Comparison of ENCODE assay signal across 37 cellular contexts in the genomic region with DNA sequence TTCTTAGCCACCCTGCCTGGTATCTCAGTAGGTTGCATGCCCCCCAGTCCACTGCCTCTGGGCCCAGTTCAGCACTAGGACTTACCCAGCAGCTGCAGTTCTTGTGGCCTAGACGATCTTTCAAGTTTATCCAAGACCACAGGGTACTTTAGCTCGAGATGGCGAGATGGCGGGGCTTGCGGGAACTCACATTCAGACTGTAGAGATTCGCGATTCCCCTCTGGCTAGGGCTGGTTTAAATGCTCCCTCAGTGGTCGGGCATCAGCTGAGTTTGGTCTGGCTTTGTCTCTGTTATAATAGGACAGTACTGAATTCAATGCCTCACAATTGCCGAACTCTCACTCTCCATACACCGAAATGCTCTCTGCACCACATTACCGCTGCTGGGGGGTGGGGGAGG. TPM values are rescaled to one million over a fixed set of nuclear protein-coding genes. Genes with fewer than 3 reads are reported as not detected.
"Had no signal": no experiment of that assay in that cellular context is flagged by ENCODE, and none has a peak within 500 bp of the region (broad histone marks: within the 10 kb centered on the region; RNA-seq: fewer than 3 reads in every experiment).

No MANE protein-coding gene starts in this region.

- H3K9me3 ChIP-seq: esophagus squamous epithelium, gastroesophageal sphincter, heart right ventricle had no signal

- H3K27me3 ChIP-seq: brain microvascular endothelial cell had no signal

- H3K9me3 Mint-ChIP-seq: central memory CD8-positive, alpha-beta T cell had no signal

- H3K4me1 ChIP-seq: esophagus squamous epithelium, gastroesophageal sphincter, heart right ventricle had no signal

- ATAC-seq: activated CD8-positive, alpha-beta T cell treated with anti-CD3 and anti-CD28 coated beads for 36 hours; activated T-cell treated with anti-CD3 and anti-CD28 coated beads, Interleukin-2, amount 50 U/mL, for 4 hours; activated T-helper 17 cell treated with anti-CD3 and anti-CD28 coated beads, Interleukin-2, amount 50 U/mL, for 72 hours; gastroesophageal sphincter; heart right ventricle; T-helper 17 cell had no signal

- H3K4me3 ChIP-seq: coronary artery, dorsolateral prefrontal cortex, esophagus squamous epithelium, gastroesophageal sphincter, heart right ventricle had no signal

- H3K27ac Mint-ChIP-seq: activated CD8-positive, alpha-beta T cell treated with anti-CD3 and anti-CD28 coated beads for 36 hours; activated naive CD8-positive, alpha-beta T cell; activated T-helper 17 cell treated with anti-CD3 and anti-CD28 coated beads, Interleukin-2, amount 50 U/mL, for 72 hours; dendritic cell treated with granulocyte-macrophage colony-stimulating factor and Interleukin-4, amounts not matched to agents 40 ng/mL and 50 ng/mL, for 4 days; T-helper 17 cell; T-helper 2 cell treated with Interferon-gamma antibody and Interleukin-4, amounts not matched to agents 5 μg/mL and 100 μg/mL, for 36 hours had no signal

- FAIRE-seq: astrocyte, bronchial epithelial cell had no signal

- H3K27ac ChIP-seq: brain microvascular endothelial cell, coronary artery, dorsolateral prefrontal cortex, esophagus squamous epithelium, gastroesophageal sphincter, heart right ventricle, WERI-Rb-1 had no signal

- DNase-seq: activated CD4-positive, alpha-beta T cell treated with anti-CD3 and anti-CD28 coated beads for 1 hour; activated CD4-positive, alpha-beta T cell treated with anti-CD3 and anti-CD28 coated beads for 4 hours; activated CD4-positive, alpha-beta T cell treated with anti-CD3 and anti-CD28 coated beads, Interleukin-2, amount 50 U/mL, for 1 hour; activated CD4-positive, alpha-beta T cell treated with anti-CD3 and anti-CD28 coated beads, Interleukin-2, amount 50 U/mL, for 48 hours; activated CD4-positive, CD25-positive, alpha-beta regulatory T cell; activated CD8-positive, alpha-beta memory T cell treated with anti-CD3 and anti-CD28 coated beads for 24 hours; activated CD8-positive, alpha-beta T cell treated with anti-CD3 and anti-CD28 coated beads for 36 hours; activated effector memory CD4-positive, alpha-beta T cell treated with Interleukin-2 at 50 U/mL for 16 hours; activated gamma-delta T cell treated with Interleukin-2 at 50 U/mL for 16 hours; activated naive CD4-positive, alpha-beta T cell treated with anti-CD3 and anti-CD28 coated beads, Interleukin-2, amount 50 U/mL, for 16 hours; activated naive CD4-positive, alpha-beta T cell treated with Interleukin-2 at 50 U/mL for 16 hours; activated T-cell treated with anti-CD3 and anti-CD28 coated beads, Interleukin-2, amount 50 U/mL, for 4 hours; amniotic stem cell; anterior cingulate cortex; brain microvascular endothelial cell; dorsolateral prefrontal cortex; effector memory CD4-positive, alpha-beta T cell; erythroblast; esophagus squamous epithelium; foreskin melanocyte; heart right ventricle; T-helper 1 cell; T-helper 17 cell; T1000; WERI-Rb-1 had no signal

- H3K4me3 Mint-ChIP-seq: activated CD8-positive, alpha-beta T cell treated with anti-CD3 and anti-CD28 coated beads for 36 hours; activated naive CD8-positive, alpha-beta T cell; activated T-cell treated with anti-CD3 and anti-CD28 coated beads, Interleukin-2, amount 50 U/mL, for 4 hours; activated T-helper 17 cell treated with anti-CD3 and anti-CD28 coated beads, Interleukin-2, amount 50 U/mL, for 72 hours; central memory CD8-positive, alpha-beta T cell; dendritic cell treated with granulocyte-macrophage colony-stimulating factor and Interleukin-4, amounts not matched to agents 40 ng/mL and 50 ng/mL, for 4 days; T-helper 17 cell; T-helper 2 cell treated with Interferon-gamma antibody and Interleukin-4, amounts not matched to agents 5 μg/mL and 100 μg/mL, for 36 hours had no signal

- H3K4me1 Mint-ChIP-seq: activated T-helper 17 cell treated with anti-CD3 and anti-CD28 coated beads, Interleukin-2, amount 50 U/mL, for 72 hours; central memory CD8-positive, alpha-beta T cell; T-helper 17 cell had no signal

- H3K36me3 ChIP-seq: brain microvascular endothelial cell, esophagus squamous epithelium, gastroesophageal sphincter, heart right ventricle, WERI-Rb-1 had no signal

- H3K36me3 Mint-ChIP-seq: activated naive CD8-positive, alpha-beta T cell had no signal

RNA-seq across cellular contexts. Expression of a gene that starts 22.2 kb away (rescaled TPM):
- total RNA-seq: activated CD8-positive, alpha-beta T cell treated with anti-CD3 and anti-CD28 coated beads for 36 hours; activated T-cell treated with anti-CD3 and anti-CD28 coated beads, Interleukin-2, amount 50 U/mL, for 4 hours; activated T-helper 17 cell treated with anti-CD3 and anti-CD28 coated beads, Interleukin-2, amount 50 U/mL, for 72 hours; astrocyte; fibroblast of lung; fibroblast of villous mesenchyme; glomerular endothelial cell had no signal
- polyA plus RNA-seq: fibroblast of lung had no signal
